Comparison of ENCODE assay signal across 16 cellular contexts in genomic region chr10:12687996-12688395, GRCh38.
A peak's percentile ranks its signal among the peaks of the same experiment; 100 is the strongest.
DNase-seq lines count a peak whose midpoint lies in the region; ATAC-seq, FAIRE-seq and TF ChIP-seq lines count a peak whose summit lies in the region.
"Had no signal": no experiment of that assay in that cellular context is flagged by ENCODE, and none has a peak within 500 bp of the region (broad histone marks: within the 10 kb centered on the region; RNA-seq: fewer than 3 reads in every experiment).

No MANE protein-coding gene starts in this region.

- no peaks in the 10 kb centered on the region for H3K27me3 ChIP-seq in lower lobe of right lung (ENCODE audit: low read depth)
- H3K27me3 ChIP-seq: BLaER1 treated with 17β-estradiol and CSF1 and Interleukin-3, amounts not matched to agents 10 nM and 100 nM had no signal

- H3K36me3 ChIP-seq in lower lobe of right lung = no peaks in the 10 kb centered on the region

- H3K4me3 Mint-ChIP-seq in stimulated activated effector memory CD8-positive, alpha-beta T cell treated with anti-CD3 and anti-CD28 coated beads, Interleukin-12 subunit alpha, Interleukin-12 subunit beta, amount 100 ng/mL, for 72 hours = no peak overlapping the region
- H3K4me3 Mint-ChIP-seq: CD4-positive, CD25-positive, alpha-beta regulatory T cell; GM23338 had no signal

- H3K9me3 ChIP-seq in lower lobe of right lung = no peaks in the 10 kb centered on the region

- peak overlapping the region; percentile 26 for H3K27ac Mint-ChIP-seq in stimulated activated effector memory CD8-positive, alpha-beta T cell treated with anti-CD3 and anti-CD28 coated beads, Interleukin-12 subunit alpha, Interleukin-12 subunit beta, amount 100 ng/mL, for 72 hours
- H3K27ac Mint-ChIP-seq: GM23338 had no signal

- peaks cover 26% of the 10 kb centered on the region for H3K4me1 Mint-ChIP-seq in stimulated activated effector memory CD8-positive, alpha-beta T cell treated with anti-CD3 and anti-CD28 coated beads, Interleukin-12 subunit alpha, Interleukin-12 subunit beta, amount 100 ng/mL, for 72 hours

- TF ChIP-seq CTCF in epithelial cell of esophagus (IDR thresholded peaks at IDR 0.05; ENCODE audit: insufficient read depth, low read depth, low read length, missing control alignments) (no peak), lower lobe of right lung (IDR thresholded peaks at IDR 0.05) (no peak), coronary artery (IDR thresholded peaks at IDR 0.05) (no peak)

- H3K9me3 Mint-ChIP-seq in stimulated activated effector memory CD8-positive, alpha-beta T cell treated with anti-CD3 and anti-CD28 coated beads, Interleukin-12 subunit alpha, Interleukin-12 subunit beta, amount 100 ng/mL, for 72 hours = no peaks in the 10 kb centered on the region
- H3K9me3 Mint-ChIP-seq: CD4-positive, CD25-positive, alpha-beta regulatory T cell; GM23338 had no signal

- peak; percentile 18 for DNase-seq in NCI-H510A treated with DMSO at 0.1 percent for 48 hours (lab: John Stamatoyannopoulos, UW)
- DNase-seq in NCI-H510A (lab: John Stamatoyannopoulos, UW) = no peak
- peak; percentile 60 for DNase-seq in epithelial cell of esophagus (ENCODE audit: low read depth)
- no peak for DNase-seq in lower lobe of right lung
- DNase-seq in stimulated activated effector memory CD8-positive, alpha-beta T cell treated with anti-CD3 and anti-CD28 coated beads, Interleukin-12 subunit alpha, Interleukin-12 subunit beta, amount 100 ng/mL, for 72 hours (ENCODE audit: low spot score in 2 of 2) = no peak
- no peak for DNase-seq in frontal cortex (ENCODE audit: low spot score in 2 of 2)
- no peak for DNase-seq in coronary artery (ENCODE audit: low spot score)
- DNase-seq in AG20443 (ENCODE audit: low spot score) = no peak
- DNase-seq: 8988T; Calu3; CD4-positive, CD25-positive, alpha-beta regulatory T cell; DMS 273 treated with DMSO at 0.1 percent for 48 hours; H7 had no signal

- intact Hi-C loops in lower lobe of right lung (cut with DNase I) = no loop called here

- no peaks in the 10 kb centered on the region for H3K36me3 Mint-ChIP-seq in stimulated activated effector memory CD8-positive, alpha-beta T cell treated with anti-CD3 and anti-CD28 coated beads, Interleukin-12 subunit alpha, Interleukin-12 subunit beta, amount 100 ng/mL, for 72 hours

- no peak overlapping the region for H3K4me3 ChIP-seq in epithelial cell of esophagus (ENCODE audit: low read length)
- H3K4me3 ChIP-seq in lower lobe of right lung = no peak overlapping the region
- no peak overlapping the region for H3K4me3 ChIP-seq in coronary artery
- H3K4me3 ChIP-seq: BLaER1 treated with 17β-estradiol and CSF1 and Interleukin-3, amounts not matched to agents 10 nM and 100 nM; GM23338 had no signal

- ATAC-seq in lower lobe of right lung = peak; percentile 29 to 75
- no peak for ATAC-seq in stimulated activated effector memory CD8-positive, alpha-beta T cell treated with anti-CD3 and anti-CD28 coated beads, Interleukin-12 subunit alpha, Interleukin-12 subunit beta, amount 100 ng/mL, for 72 hours
- ATAC-seq: GM23338 had no signal

- FAIRE-seq in frontal cortex (lab: Jason Lieb, UNC) = no peak
- FAIRE-seq: GM18507 had no signal

- no peaks in the 10 kb centered on the region for H3K4me1 ChIP-seq in lower lobe of right lung

- H3K27ac ChIP-seq in lower lobe of right lung = no peak overlapping the region
- H3K27ac ChIP-seq in coronary artery = no peak overlapping the region
- H3K27ac ChIP-seq: BLaER1 treated with 17β-estradiol and CSF1 and Interleukin-3, amounts not matched to agents 10 nM and 100 nM had no signal

Comparison
In these comparisons a context has a peak if more than half of its experiments do, and no peak if none do; other contexts are left out.
1. DNase-seq: peak in NCI-H510A treated with DMSO at 0.1 percent for 48 hours (single experiment) and epithelial cell of esophagus (single experiment); none in NCI-H510A (single experiment), lower lobe of right lung (single experiment), stimulated activated effector memory CD8-positive, alpha-beta T cell treated with anti-CD3 and anti-CD28 coated beads, Interleukin-12 subunit alpha, Interleukin-12 subunit beta, amount 100 ng/mL, for 72 hours (0 of 2), frontal cortex (0 of 2), coronary artery (single experiment) and AG20443 (single experiment).